ENCODE assay signal across 20 cellular contexts in the genomic region with DNA sequence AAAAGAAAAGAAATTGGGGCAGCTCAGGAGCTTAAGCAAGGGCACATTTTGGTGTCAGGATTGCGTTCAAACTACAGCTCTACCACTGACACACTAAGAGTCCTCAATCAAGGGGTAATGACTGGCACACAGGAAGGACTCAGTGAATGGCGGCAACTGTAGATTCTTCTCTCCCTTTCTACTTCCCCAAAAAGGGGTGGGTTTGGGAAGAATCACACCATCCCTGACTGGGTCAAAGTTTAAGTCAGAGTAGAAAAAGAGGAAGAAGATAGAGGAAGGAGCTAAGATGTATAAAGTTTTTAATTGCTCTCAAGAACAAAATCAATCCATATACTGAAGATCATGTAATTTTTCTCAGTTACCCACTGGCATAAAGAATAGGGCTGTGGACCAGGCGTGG. TPM values are rescaled to one million over a fixed set of nuclear protein-coding genes. Genes with fewer than 3 reads are reported as not detected.
DNase-seq lines count a peak whose midpoint lies in the region; ATAC-seq, FAIRE-seq and TF ChIP-seq lines count a peak whose summit lies in the region.
"Had no signal": no experiment of that assay in that cellular context is flagged by ENCODE, and none has a peak within 500 bp of the region (broad histone marks: within the 10 kb centered on the region; RNA-seq: fewer than 3 reads in every experiment).

No MANE protein-coding gene starts in this region.

- no peaks in the 10 kb centered on the region for H3K79me2 ChIP-seq in OCI-LY1 (ENCODE audit: insufficient read depth, low read length)
- H3K79me2 ChIP-seq: hepatocyte had no signal

- 85 to 93% (median 87%) methylated on average over 3 of the region's 3 CpGs for WGBS in small intestine, 3 donors

- H3K4me1 ChIP-seq in OCI-LY1 (ENCODE audit: insufficient read depth, low read length, severe bottlenecking): peaks cover 28% of the 10 kb centered on the region
- H3K4me1 ChIP-seq in small intestine (ENCODE audit: control insufficient read depth in 2 of 2, insufficient read depth in 1 of 2, low read depth in 1 of 2, low read length in 1 of 2): no peaks in the 10 kb centered on the region

- no peak overlapping the region for H3K4me2 ChIP-seq in OCI-LY1 (ENCODE audit: low read length)
- H3K4me2 ChIP-seq: hepatocyte had no signal

- no peaks in the 10 kb centered on the region for H3K36me3 ChIP-seq in OCI-LY1 (ENCODE audit: insufficient read depth, low read length)
- H3K36me3 ChIP-seq in small intestine (ENCODE audit: control insufficient read depth in 2 of 2, insufficient read depth in 2 of 2, low read length in 2 of 2): no peaks in the 10 kb centered on the region

- DNase-seq in KBM-7 (peak; percentile 91), globus pallidus (ENCODE audit: low spot score) (peak; percentile 46), putamen (ENCODE audit: low spot score) (peak; percentile 29), coronary artery (ENCODE audit: low spot score) (no peak), HK-2 (ENCODE audit: unreplicated experiment) (no peak), small intestine (no peak)
- DNase-seq: DMS 273 treated with DMSO at 0.1 percent for 48 hours; effector memory CD8-positive, alpha-beta T cell; GOT3; kidney glomerular epithelial cell; NCI-H1417 treated with DMSO at 0.1 percent for 48 hours; NCI-H2171 treated with DMSO at 0.1 percent for 48 hours; NCI-H774 had no signal

- H3K27me3 ChIP-seq in OCI-LY1 (ENCODE audit: insufficient read depth, low read length) (no peaks in the 10 kb centered on the region), small intestine (ENCODE audit: control insufficient read depth in 2 of 2, insufficient read depth in 2 of 2, low read length in 2 of 2) (no peaks in the 10 kb centered on the region)
- H3K27me3 ChIP-seq: hepatocyte had no signal

- no peaks in the 10 kb centered on the region for H3K9me2 ChIP-seq in OCI-LY1 (ENCODE audit: low read depth, low read length)

- H3K9ac ChIP-seq in OCI-LY1 (ENCODE audit: low read length): no peak overlapping the region

- H3F3A ChIP-seq in OCI-LY1 (ENCODE audit: insufficient read depth, low read length): no peaks in the 10 kb centered on the region

- TF ChIP-seq CTCF in OCI-LY1 (IDR thresholded peaks at IDR 0.05; ENCODE audit: low read length) (no peak), coronary artery (IDR thresholded peaks at IDR 0.05) (no peak)

- H4K20me1 ChIP-seq in OCI-LY1 (ENCODE audit: insufficient read depth, low read length): no peaks in the 10 kb centered on the region

- peak overlapping the region; percentile 33 for H3K27ac ChIP-seq in OCI-LY1 (ENCODE audit: low read depth, low read length, poor library complexity, severe bottlenecking)
- H3K27ac ChIP-seq in coronary artery: peak overlapping the region in 1 of 2 donors; percentile 22
- no peak overlapping the region for H3K27ac ChIP-seq in small intestine (ENCODE audit: low read depth in 1 of 2, low read length in 1 of 2)
- H3K27ac ChIP-seq: hepatocyte had no signal

- no peak overlapping the region for H2AFZ ChIP-seq in OCI-LY1 (ENCODE audit: low read length)
- H2AFZ ChIP-seq: hepatocyte had no signal

- in situ Hi-C loops in KBM-7 (cut with MboI; ENCODE audit: low pct_unique_long_range_greater_than_20kb, low sequenced_read_pairs): no loop called here

- ATAC-seq in GM21528 (IDR thresholded peaks at IDR 0.05; ENCODE audit: low FRiP score, unreplicated experiment): no peak
- ATAC-seq: activated CD4-positive, CD25-positive, alpha-beta regulatory T cell treated with anti-CD3 and anti-CD28 coated beads, Interleukin-2, amount 50 U/mL, for 24 hours; effector memory CD8-positive, alpha-beta T cell had no signal

- H3K9me3 ChIP-seq in OCI-LY1 (ENCODE audit: low read length) (no peaks in the 10 kb centered on the region), small intestine (ENCODE audit: control insufficient read depth, low read depth) (no peaks in the 10 kb centered on the region)

- H3K4me3 ChIP-seq in OCI-LY1 (ENCODE audit: low read depth, low read length, poor library complexity, severe bottlenecking) (no peak overlapping the region), coronary artery (no peak overlapping the region), small intestine (ENCODE audit: low read depth in 1 of 2, low read length in 2 of 2) (no peak overlapping the region)
- H3K4me3 ChIP-seq: hepatocyte, skin epidermis had no signal

- no peak for FAIRE-seq in small intestine (lab: Jason Lieb, UNC)

RNA-seq across cellular contexts. Expression of a gene that starts 2.6 kb away (rescaled TPM):
- 1 to 10 TPM in 1 of 3 donors, under 1 TPM in 2; 0.22 to 1.1 (median 0.78) TPM for polyA plus RNA-seq in small intestine
- polyA plus RNA-seq: BJ, fibroblast of lung had no signal

RNA-seq across cellular contexts. Expression of a gene that starts 15.6 kb away (rescaled TPM):
- 10 to 100 TPM; 10.3 to 15.2 (median 11.4) TPM for polyA plus RNA-seq in small intestine

Comparison
In these comparisons a context has a peak if more than half of its experiments do, and no peak if none do; other contexts are left out.
1. DNase-seq: peak in KBM-7 (single experiment), globus pallidus (single experiment) and putamen (single experiment); none in coronary artery (single experiment), HK-2 (single experiment) and small intestine (single experiment).